ENCODE assay signal across 8 cellular contexts in genomic region chr15:81939604-81940440, GRCh38.
A peak's percentile ranks its signal among the peaks of the same experiment; 100 is the strongest.
DNase-seq lines count a peak whose midpoint lies in the region; ATAC-seq and TF ChIP-seq lines count a peak whose summit lies in the region.

No MANE protein-coding gene starts in this region.

- no peaks in the 10 kb centered on the region for H3K36me3 ChIP-seq in heart right ventricle

- H3K4me3 ChIP-seq in heart right ventricle: no peak overlapping the region
- no peak overlapping the region for H3K4me3 ChIP-seq in right cardiac atrium (ENCODE audit: low read length)
- H3K4me3 ChIP-seq in NB4 (ENCODE audit: low read depth, low read length): no peak overlapping the region

- H3K9me3 ChIP-seq in heart right ventricle (peaks cover 0 to 19% (median 10%) of the 10 kb centered on the region in 11 donors), right cardiac atrium (ENCODE audit: control insufficient read depth, low read length) (no peaks in the 10 kb centered on the region)

- H3K9me3 Mint-ChIP-seq in MCF 10A (ENCODE audit: unreplicated experiment) (no peaks in the 10 kb centered on the region), nephron progenitor cell (peaks cover 11% of the 10 kb centered on the region)
- peaks cover 0 to 4% of the 10 kb centered on the region in 2 donors for H3K9me3 Mint-ChIP-seq in effector memory CD8-positive, alpha-beta T cell

- CTCF ChIA-PET in MCF 10A (lab: Yijun Ruan, JAX): interaction anchor here (0.6 to 4.8 kb wide), 28 partner anchors 9 to 536 kb away, joined by 3 to 28 read pairs (median 4); no protein-coding TSS in a partner anchor

- no peak for TF ChIP-seq POLR2A in NB4 (IDR thresholded peaks at IDR 0.05; ENCODE audit: extremely low read depth, insufficient read length)

- 28 to 39% methylated on average over 5 of the region's 5 CpGs for WGBS in heart right ventricle, 2 donors
- 41% methylated on average over 5 of the region's 5 CpGs for WGBS in right cardiac atrium

- TF ChIP-seq CTCF in heart right ventricle (IDR thresholded peaks at IDR 0.05): peak; percentile 20 to 67 (median 58)
- peak; percentile 72 for TF ChIP-seq CTCF in NB4 (IDR thresholded peaks at IDR 0.05; ENCODE audit: low read depth, low read length)
- TF ChIP-seq CTCF in MCF 10A (IDR thresholded peaks at IDR 0.05; ENCODE audit: unreplicated experiment): peak; percentile 79
- peak; percentile 65 for TF ChIP-seq CTCF in nephron progenitor cell (IDR thresholded peaks at IDR 0.05)

- peaks cover 10% of the 10 kb centered on the region for H3K4me1 Mint-ChIP-seq in MCF 10A (ENCODE audit: insufficient read depth, unreplicated experiment)
- H3K4me1 Mint-ChIP-seq in nephron progenitor cell: peaks cover 16% of the 10 kb centered on the region
- H3K4me1 Mint-ChIP-seq in effector memory CD8-positive, alpha-beta T cell (ENCODE audit: low read depth in 2 of 2): no peaks in the 10 kb centered on the region

- H3K27ac Mint-ChIP-seq in MCF 10A (ENCODE audit: low read depth, unreplicated experiment) (no peak overlapping the region), nephron progenitor cell (no peak overlapping the region)
- no peak overlapping the region for H3K27ac Mint-ChIP-seq in effector memory CD8-positive, alpha-beta T cell

- no peaks in the 10 kb centered on the region for H3K4me1 ChIP-seq in heart right ventricle
- H3K4me1 ChIP-seq in right cardiac atrium (ENCODE audit: control insufficient read depth, insufficient read depth, low read length): no peaks in the 10 kb centered on the region

- H3K27me3 Mint-ChIP-seq in MCF 10A (ENCODE audit: insufficient read depth, unreplicated experiment): no peaks in the 10 kb centered on the region
- peaks cover 3% of the 10 kb centered on the region for H3K27me3 Mint-ChIP-seq in nephron progenitor cell (ENCODE audit: low read depth, poor library complexity)
- H3K27me3 Mint-ChIP-seq in effector memory CD8-positive, alpha-beta T cell: peaks cover 0 to 19% of the 10 kb centered on the region in 2 donors

- H3K27ac ChIP-seq in heart right ventricle (no peak overlapping the region), right cardiac atrium (ENCODE audit: low read length) (no peak overlapping the region)

- no peak for ATAC-seq in heart right ventricle
- no peak for ATAC-seq in right cardiac atrium
- ATAC-seq in effector memory CD8-positive, alpha-beta T cell (replicated peaks): no peak
- no peak for ATAC-seq in HG03342 (IDR thresholded peaks at IDR 0.05; ENCODE audit: unreplicated experiment)

- DNase-seq in heart right ventricle (no peak), right cardiac atrium (no peak), NB4 (ENCODE audit: low read depth) (peak; percentile 74), MCF 10A (ENCODE audit: unreplicated experiment) (peak; percentile 69), nephron progenitor cell (peak; percentile 20), NCI-H128 (lab: John Stamatoyannopoulos, UW; ENCODE audit: unreplicated experiment) (no peak)
- DNase-seq in effector memory CD8-positive, alpha-beta T cell: no peak

- intact Hi-C loops in heart right ventricle (cut with DNase I): loop anchor here in 3 of 10 donors (2.0 to 10.0 kb wide), 2 partner anchors 455 to 459 kb away; no protein-coding TSS in a partner anchor
- intact Hi-C loops in right cardiac atrium (cut with DNase I): loop anchor here in 1 of 4 donors (10.0 kb wide), 1 partner anchor 315 kb away; no protein-coding TSS in a partner anchor
- intact Hi-C loops in MCF 10A (cut with micrococcal nuclease): loop anchor here (1.0 to 10.0 kb wide), 4 partner anchors 106 to 665 kb away; partner anchors contain the start of gene MEX3B

- no peaks in the 10 kb centered on the region for H3K27me3 ChIP-seq in heart right ventricle
- no peaks in the 10 kb centered on the region for H3K27me3 ChIP-seq in right cardiac atrium (ENCODE audit: control insufficient read depth, insufficient read depth)

- BruUV-seq in MCF 10A (replicated peaks; lab: Mats Ljungman, UMichigan): no TSS peak

- H3K36me3 Mint-ChIP-seq in MCF 10A (ENCODE audit: insufficient read depth, unreplicated experiment) (no peaks in the 10 kb centered on the region), nephron progenitor cell (ENCODE audit: low read depth) (peaks cover 33% of the 10 kb centered on the region)
- no peaks in the 10 kb centered on the region for H3K36me3 Mint-ChIP-seq in effector memory CD8-positive, alpha-beta T cell (ENCODE audit: insufficient read depth)

- H3K4me3 Mint-ChIP-seq in MCF 10A (ENCODE audit: unreplicated experiment): no peak overlapping the region
- no peak overlapping the region for H3K4me3 Mint-ChIP-seq in nephron progenitor cell
- no peak overlapping the region for H3K4me3 Mint-ChIP-seq in effector memory CD8-positive, alpha-beta T cell

- POLR2A ChIA-PET in MCF 10A (lab: Yijun Ruan, JAX): interaction anchor here (1.0 to 1.4 kb wide), 3 partner anchors 12 to 220 kb away, joined by 3 read pairs; no protein-coding TSS in a partner anchor

Comparison
In these comparisons a context has a peak if more than half of its experiments do, and no peak if none do; other contexts are left out.
1. DNase-seq: peak in NB4 (single experiment), MCF 10A (single experiment) and nephron progenitor cell (single experiment); none in heart right ventricle (0 of 2), right cardiac atrium (0 of 3), effector memory CD8-positive, alpha-beta T cell (0 of 3) and NCI-H128 (single experiment).
2. Peak in every context shown above with its lines, with median percentiles within 50 percentile points of each other: CTCF ChIP-seq.